Comparison of ENCODE assay signal across 14 cellular contexts in the genomic region with DNA sequence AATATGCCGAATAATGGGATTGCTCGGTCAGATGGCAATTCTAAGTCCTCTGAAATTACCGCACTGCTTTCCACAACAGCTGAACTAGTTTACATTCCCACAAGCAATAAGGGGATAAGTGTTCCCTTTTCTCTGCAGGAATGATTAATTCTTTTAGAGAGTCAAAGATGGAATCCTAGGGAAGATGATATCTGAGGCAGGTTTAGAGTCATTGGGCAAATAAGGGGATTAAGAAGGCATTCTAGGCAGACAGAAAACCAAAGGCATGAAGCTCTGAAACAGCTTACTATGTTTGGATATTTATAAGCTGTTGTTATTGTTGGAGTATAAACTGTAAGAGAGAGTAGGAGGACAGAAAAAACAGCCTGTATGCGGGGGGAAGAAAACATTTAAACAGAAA.
DNase-seq lines count a peak whose midpoint lies in the region; ATAC-seq and TF ChIP-seq lines count a peak whose summit lies in the region.
"Had no signal": no experiment of that assay in that cellular context is flagged by ENCODE, and none has a peak within 500 bp of the region (broad histone marks: within the 10 kb centered on the region; RNA-seq: fewer than 3 reads in every experiment).

No MANE protein-coding gene starts in this region.

- no peak overlapping the region for H2BK20ac ChIP-seq in IMR-90 (ENCODE audit: low read depth, low read length)

- in situ Hi-C loops in IMR-90 (cut with MboI; ENCODE audit: low sequenced_read_pairs), result no loop called here

- H2AFZ ChIP-seq in IMR-90 (replicated peaks; ENCODE audit: low read length, poor library complexity), result no peak overlapping the region

- no peaks in the 10 kb centered on the region for H3K27me3 ChIP-seq in IMR-90 (ENCODE audit: control insufficient read depth, insufficient read depth, low read length)
- no peaks in the 10 kb centered on the region for H3K27me3 ChIP-seq in heart left ventricle

- BruUV-seq in IMR-90 (replicated peaks; lab: Mats Ljungman, UMichigan), result no TSS peak

- no peak for TF ChIP-seq RAD21 in IMR-90 (IDR thresholded peaks at IDR 0.05; ENCODE audit: low read length)

- TF ChIP-seq POLR2A in IMR-90 (IDR thresholded peaks at IDR 0.05; ENCODE audit: low read depth, low read length) (no peak), heart left ventricle (IDR thresholded peaks at IDR 0.05) (no peak)

- H3K23ac ChIP-seq in IMR-90 (ENCODE audit: low read depth, low read length), result no peak overlapping the region

- H2AK9ac ChIP-seq in IMR-90 (replicated peaks; ENCODE audit: low read depth, low read length, poor library complexity), result no peak overlapping the region

- H3K4me2 ChIP-seq in IMR-90 (ENCODE audit: low read depth, low read length), result peak overlapping the region; percentile 40; the same call in 1 of the 2 replicates

- no peak overlapping the region for H4K5ac ChIP-seq in IMR-90 (ENCODE audit: low read depth, low read length)

- no peak overlapping the region for H2AK5ac ChIP-seq in IMR-90 (ENCODE audit: low read depth, low read length)

- H4K91ac ChIP-seq in IMR-90 (ENCODE audit: insufficient read depth, low read depth, low read length), result no peak overlapping the region

- H3K56ac ChIP-seq in IMR-90 (ENCODE audit: extremely low read depth, insufficient read depth, low read length), result no peak overlapping the region

- H3K36me3 ChIP-seq in IMR-90 (ENCODE audit: control insufficient read depth, insufficient read depth, low read length) (peaks cover 21% of the 10 kb centered on the region), heart left ventricle (peaks cover 0 to 37% (median 30%) of the 10 kb centered on the region in 9 donors)
- H3K36me3 ChIP-seq: HAP-1 had no signal

- CTCF ChIA-PET in IMR-90 (lab: Yijun Ruan, JAX), result interaction anchor here (1.3 kb wide), 1 partner anchor 241 kb away, joined by 4 read pairs; a partner anchor contains a TSS

- intact Hi-C loops in IMR-90 (cut with micrococcal nuclease) (no loop called here), heart left ventricle (cut with DNase I) (loop anchor here in 3 of 10 donors (10.0 kb wide), 1 partner anchor 88 kb away; a partner anchor contains a TSS)

- POLR2A ChIA-PET in IMR-90 (lab: Charles Lee; ENCODE audit: unreplicated experiment), result no interaction called here

- peak; percentile 23 for DNase-seq in IMR-90
- DNase-seq in astrocyte of the hippocampus (ENCODE audit: low read depth, low spot score), result peak; percentile 12
- peak; percentile 33 for DNase-seq in myocyte (ENCODE audit: low read depth)
- DNase-seq in heart left ventricle, result no peak
- DNase-seq: Calu3; CD8-positive, alpha-beta memory T cell; DMS 273 treated with DMSO at 0.1 percent for 48 hours; GOT3 had no signal

- no peak overlapping the region for H3K9ac ChIP-seq in IMR-90 (ENCODE audit: low read depth, low read length)

- H4K8ac ChIP-seq in IMR-90 (ENCODE audit: low read depth in 2 of 2, low read length in 2 of 2), result no peak overlapping the region

- peaks cover 6% of the 10 kb centered on the region; the same call in 1 of the 2 replicates for H3K9me1 ChIP-seq in IMR-90 (ENCODE audit: insufficient read depth, low read length)

- dilution Hi-C loops in IMR-90 (cut with HindIII; ENCODE audit: low sequenced_read_pairs, unreplicated experiment), result no loop called here

- no peak overlapping the region; the same call in 1 of the 2 replicates for H3K18ac ChIP-seq in IMR-90 (ENCODE audit: low read depth, low read length)

- H3K4me3 ChIP-seq in IMR-90 (ENCODE audit: insufficient read depth, low read depth, low read length) (no peak overlapping the region), heart left ventricle (no peak overlapping the region)
- H3K4me3 ChIP-seq: HAP-1, K562 had no signal

- H3K4me1 ChIP-seq in IMR-90 (ENCODE audit: control insufficient read depth, insufficient read depth, low read length) (peaks cover 3% of the 10 kb centered on the region; the same call in 1 of the 2 replicates), heart left ventricle (peaks cover 0 to 12% (median 5%) of the 10 kb centered on the region in 12 donors)

- H3K9me3 ChIP-seq in IMR-90 (ENCODE audit: control insufficient read depth, insufficient read depth, low read length) (no peaks in the 10 kb centered on the region), heart left ventricle (no peaks in the 10 kb centered on the region)
- H3K9me3 ChIP-seq: HAP-1 had no signal

- H3K4ac ChIP-seq in IMR-90 (ENCODE audit: low read depth, low read length), result no peak overlapping the region

- H3K27ac ChIP-seq in IMR-90 (ENCODE audit: insufficient read depth, low read length) (no peak overlapping the region), heart left ventricle (no peak overlapping the region)
- H3K27ac ChIP-seq: HL-60 had no signal

- no peak for TF ChIP-seq CTCF in IMR-90 (conservative IDR thresholded peaks at IDR 0.05; ENCODE audit: low read depth, low read length)
- TF ChIP-seq CTCF in heart left ventricle (IDR thresholded peaks at IDR 0.05), result no peak

- peak; percentile 89 for ATAC-seq in IMR-90 (ENCODE audit: low read depth)
- no peak for ATAC-seq in GM19397 (IDR thresholded peaks at IDR 0.05; ENCODE audit: unreplicated experiment)
- no peak for ATAC-seq in GM18498 (IDR thresholded peaks at IDR 0.05; ENCODE audit: unreplicated experiment)
- ATAC-seq in heart left ventricle, result no peak
- no peak for ATAC-seq in GM18870 (IDR thresholded peaks at IDR 0.05; ENCODE audit: unreplicated experiment)
- ATAC-seq: K562 had no signal

- H3K79me1 ChIP-seq in IMR-90 (ENCODE audit: low read depth in 1 of 2, low read length in 2 of 2), result peaks cover 18 to 22% of the 10 kb centered on the region in 2 experiments

- WGBS in IMR-90 (ENCODE audit: extremely low coverage in 2 of 2, insufficient read length in 1 of 2), 2 experiments, result no CpG with 5 or more reads among the region's 4 CpGs
- 92 to 95% (median 93%) methylated on average over 4 of the region's 4 CpGs for WGBS in heart left ventricle, 4 donors

- no peak overlapping the region for H3K14ac ChIP-seq in IMR-90 (replicated peaks; ENCODE audit: low read depth, low read length)

- peaks cover 7% of the 10 kb centered on the region; the same call in 1 of the 2 replicates for H4K20me1 ChIP-seq in IMR-90 (ENCODE audit: insufficient read depth, low read length)

- H2BK15ac ChIP-seq in IMR-90 (ENCODE audit: low read depth, low read length), result no peak overlapping the region

- H2BK120ac ChIP-seq in IMR-90 (ENCODE audit: low read depth, low read length), result no peak overlapping the region

- H2BK5ac ChIP-seq in IMR-90 (ENCODE audit: low read depth, low read length, poor library complexity, severe bottlenecking), result no peak overlapping the region

TF ChIP-seq in IMR-90, 13 proteins besides CTCF, POLR2A, EP300 and RAD21:
- TF ChIP-seq, protein P1, sequence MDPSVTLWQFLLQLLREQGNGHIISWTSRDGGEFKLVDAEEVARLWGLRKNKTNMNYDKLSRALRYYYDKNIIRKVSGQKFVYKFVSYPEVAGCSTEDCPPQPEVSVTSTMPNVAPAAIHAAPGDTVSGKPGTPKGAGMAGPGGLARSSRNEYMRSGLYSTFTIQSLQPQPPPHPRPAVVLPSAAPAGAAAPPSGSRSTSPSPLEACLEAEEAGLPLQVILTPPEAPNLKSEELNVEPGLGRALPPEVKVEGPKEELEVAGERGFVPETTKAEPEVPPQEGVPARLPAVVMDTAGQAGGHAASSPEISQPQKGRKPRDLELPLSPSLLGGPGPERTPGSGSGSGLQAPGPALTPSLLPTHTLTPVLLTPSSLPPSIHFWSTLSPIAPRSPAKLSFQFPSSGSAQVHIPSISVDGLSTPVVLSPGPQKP (IDR thresholded peaks at IDR 0.05; ENCODE audit: borderline replicate concordance, low read depth, low read length), result no peak
- TF ChIP-seq RFX5 (IDR thresholded peaks at IDR 0.05; ENCODE audit: low read depth, low read length) (no peak), CEBPB (IDR thresholded peaks at IDR 0.05; ENCODE audit: low read depth, low read length) (no peak), NFE2L2 (IDR thresholded peaks at IDR 0.05; ENCODE audit: low read depth, low read length) (no peak), FOS (IDR thresholded peaks at IDR 0.05; ENCODE audit: low read depth, low read length) (no peak), CHD1 (IDR thresholded peaks at IDR 0.05; ENCODE audit: low read depth, low read length) (no peak), MXI1 (IDR thresholded peaks at IDR 0.05; ENCODE audit: borderline replicate concordance, low read depth, low read length) (no peak), BHLHE40 (IDR thresholded peaks at IDR 0.05; ENCODE audit: low read depth, low read length) (no peak)

Comparison
In these comparisons a context has a peak if more than half of its experiments do, and no peak if none do; other contexts are left out.
1. DNase-seq: peak in IMR-90 (single experiment), astrocyte of the hippocampus (single experiment) and myocyte (single experiment); none in heart left ventricle (0 of 5).